8 cellular contexts compared by ENCODE assay signal in the genomic region with DNA sequence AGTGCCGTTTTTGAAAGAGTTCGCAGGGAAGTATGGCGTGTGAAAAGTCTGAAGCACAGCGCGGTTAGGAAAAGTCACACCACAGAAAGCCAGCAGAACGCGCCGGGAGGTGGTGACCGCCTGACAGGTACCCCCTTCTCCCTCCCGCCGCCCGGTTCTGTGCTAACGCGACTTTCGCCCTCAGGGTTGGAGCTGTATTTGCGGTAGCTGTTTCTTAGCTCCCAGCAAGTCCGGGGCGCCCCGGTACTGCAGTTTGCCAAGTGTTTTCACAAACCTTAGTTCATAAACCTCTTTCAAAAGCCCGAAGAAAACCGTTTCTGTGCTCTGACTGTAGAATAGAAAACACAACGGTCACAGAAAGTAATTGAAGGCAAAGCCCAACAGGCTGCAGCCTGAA. TPM values are rescaled to one million over a fixed set of nuclear protein-coding genes. Genes with fewer than 3 reads are reported as not detected.
DNase-seq lines count a peak whose midpoint lies in the region; ATAC-seq and TF ChIP-seq lines count a peak whose summit lies in the region.

No MANE protein-coding gene starts in this region.

- H3K9me3 ChIP-seq in naive thymus-derived CD4-positive, alpha-beta T cell (ENCODE audit: control insufficient read depth in 2 of 3, low read length in 3 of 3) = no peaks in the 10 kb centered on the region
- H3K9me3 ChIP-seq in tibial artery = no peaks in the 10 kb centered on the region

- no peaks in the 10 kb centered on the region for H3K36me3 ChIP-seq in naive thymus-derived CD4-positive, alpha-beta T cell (ENCODE audit: control insufficient read depth in 2 of 3, insufficient read depth in 3 of 3, low read length in 3 of 3)
- H3K36me3 ChIP-seq in tibial artery = no peaks in the 10 kb centered on the region

- H3K4me3 Mint-ChIP-seq in naive thymus-derived CD4-positive, alpha-beta T cell = peak overlapping the region; percentile 73 to 97 (median 95)

- ATAC-seq in GM21786 (IDR thresholded peaks at IDR 0.05; ENCODE audit: unreplicated experiment) = peak; percentile 35
- peak; percentile 64 for ATAC-seq in naive thymus-derived CD4-positive, alpha-beta T cell

- POLR2A ChIA-PET in naive thymus-derived CD4-positive, alpha-beta T cell (lab: Charles Lee) = interaction anchor here (0.8 to 1.8 kb wide), 7 partner anchors 17 to 193 kb away, joined by 3 to 6 read pairs (median 3); a partner anchor contains a TSS

- TF ChIP-seq CTCF in GM12864 (IDR thresholded peaks at IDR 0.05; ENCODE audit: low read depth, low read length, missing control alignments) = no peak
- no peak for TF ChIP-seq CTCF in epithelial cell of proximal tubule (conservative IDR thresholded peaks at IDR 0.05; ENCODE audit: low read depth, low read length)
- no peak for TF ChIP-seq CTCF in tibial artery (IDR thresholded peaks at IDR 0.05)

- H3K4me1 Mint-ChIP-seq in naive thymus-derived CD4-positive, alpha-beta T cell = peaks cover 14 to 36% (median 21%) of the 10 kb centered on the region in 7 donors

- peak overlapping the region; percentile 50 to 89 (median 76) for H3K27ac Mint-ChIP-seq in naive thymus-derived CD4-positive, alpha-beta T cell

- H3K27ac ChIP-seq in naive thymus-derived CD4-positive, alpha-beta T cell (ENCODE audit: low read depth, low read length) = peak overlapping the region; percentile 52
- H3K27ac ChIP-seq in tibial artery = peak overlapping the region; percentile 85 to 92

- peaks cover 0 to 3% of the 10 kb centered on the region in 2 donors for H3K27me3 ChIP-seq in naive thymus-derived CD4-positive, alpha-beta T cell (ENCODE audit: control insufficient read depth in 2 of 2, insufficient read depth in 2 of 2, low read length in 2 of 2)
- H3K27me3 ChIP-seq in tibial artery = no peaks in the 10 kb centered on the region

- CTCF ChIA-PET in naive thymus-derived CD4-positive, alpha-beta T cell (lab: Charles Lee) = interaction anchor here (0.9 to 1.2 kb wide), 4 partner anchors 21 to 170 kb away, joined by 3 read pairs; no protein-coding TSS in a partner anchor

- peaks cover 4 to 29% (median 26%) of the 10 kb centered on the region in 5 donors for H3K27me3 Mint-ChIP-seq in naive thymus-derived CD4-positive, alpha-beta T cell

- peaks cover 0 to 5% (median 0%) of the 10 kb centered on the region in 5 donors for H3K36me3 Mint-ChIP-seq in naive thymus-derived CD4-positive, alpha-beta T cell

- no peak for DNase-seq in GM12864 (ENCODE audit: low read depth)
- peak; percentile 23 for DNase-seq in Jurkat, Clone E6-1 (ENCODE audit: low read depth, low spot score)
- DNase-seq in activated CD4-positive, alpha-beta T cell treated with anti-CD3 and anti-CD28 coated beads, Interleukin-2, amount 50 U/mL, for 48 hours = peak; percentile 46 to 60
- peak; percentile 19 for DNase-seq in epithelial cell of proximal tubule (ENCODE audit: low read depth)
- peak in 1 of 9 donors; percentile 53 for DNase-seq in naive thymus-derived CD4-positive, alpha-beta T cell
- DNase-seq in tibial artery = peak; percentile 26 to 71
- no peak for DNase-seq in T1000 (lab: John Stamatoyannopoulos, UW)

- H3K4me1 ChIP-seq in naive thymus-derived CD4-positive, alpha-beta T cell (ENCODE audit: control insufficient read depth in 2 of 2, insufficient read depth in 2 of 2, low read length in 2 of 2) = peaks cover 0 to 6% of the 10 kb centered on the region in 2 donors
- H3K4me1 ChIP-seq in tibial artery = peaks cover 0 to 21% (median 3%) of the 10 kb centered on the region in 4 donors

- peak overlapping the region; percentile 83 for H3K4me3 ChIP-seq in GM12864 (ENCODE audit: low read depth, low read length)
- peak overlapping the region; percentile 49 for H3K4me3 ChIP-seq in Jurkat, Clone E6-1 (ENCODE audit: low read length)
- peak overlapping the region; percentile 94 for H3K4me3 ChIP-seq in epithelial cell of proximal tubule (ENCODE audit: low read depth, low read length)
- H3K4me3 ChIP-seq in naive thymus-derived CD4-positive, alpha-beta T cell (ENCODE audit: low read length) = peak overlapping the region; percentile 83
- peak overlapping the region; percentile 77 to 91 for H3K4me3 ChIP-seq in tibial artery

- intact Hi-C loops in naive thymus-derived CD4-positive, alpha-beta T cell (cut with micrococcal nuclease) = loop anchor here (1.0 to 10.0 kb wide), 14 partner anchors 28 to 1996 kb away; a partner anchor contains a TSS
- intact Hi-C loops in tibial artery (cut with DNase I; ENCODE audit: low total_unique reads) = loop anchor here (10.0 kb wide), 1 partner anchor 153 kb away; a partner anchor contains a TSS

- H3K9me3 Mint-ChIP-seq in naive thymus-derived CD4-positive, alpha-beta T cell = no peaks in the 10 kb centered on the region

RNA-seq across cellular contexts. Expression of a gene that starts 0.4 kb away (rescaled TPM):
- 3.7 TPM for polyA plus RNA-seq in Jurkat, Clone E6-1 (2012; ENCODE audit: insufficient read depth, insufficient read length)
- total RNA-seq in epithelial cell of proximal tubule = 5.6 and 7.5 TPM in 2 replicates
- total RNA-seq in naive thymus-derived CD4-positive, alpha-beta T cell = 10 to 100 TPM in 1 of 5 experiments, 1 to 10 TPM in 4; 1.8 to 11.2 (median 5.1) TPM
- under 1 TPM; 0.86 to 0.92 TPM for polyA plus RNA-seq in naive thymus-derived CD4-positive, alpha-beta T cell

RNA-seq across cellular contexts. Expression of a gene that starts 56.9 kb away (rescaled TPM):
- polyA plus RNA-seq in Jurkat, Clone E6-1 (2012; ENCODE audit: insufficient read depth, insufficient read length) = 10.4 TPM
- total RNA-seq in epithelial cell of proximal tubule = 4.0 and 4.3 TPM in 2 replicates
- total RNA-seq in naive thymus-derived CD4-positive, alpha-beta T cell = 1 to 10 TPM; 3.0 to 7.5 (median 5.8) TPM
- 1 to 10 TPM; 3.5 to 4.1 TPM for polyA plus RNA-seq in naive thymus-derived CD4-positive, alpha-beta T cell

Comparison
In these comparisons a context has a peak if more than half of its experiments do, and no peak if none do; other contexts are left out.
1. DNase-seq: peak in Jurkat, Clone E6-1 (single experiment), activated CD4-positive, alpha-beta T cell treated with anti-CD3 and anti-CD28 coated beads, Interleukin-2, amount 50 U/mL, for 48 hours (2 of 2), epithelial cell of proximal tubule (single experiment) and tibial artery (2 of 2); none in GM12864 (single experiment) and T1000 (single experiment).
2. Peak in every context shown above with its lines, with median percentiles within 50 percentile points of each other: H3K4me3 ChIP-seq.